In genomic region chr1:10841059-10841458, GRCh38 we compare ENCODE assay signal across 1 cellular context.
TF ChIP-seq lines count a peak whose summit lies in the region.

No MANE protein-coding gene starts in this region.

TF ChIP-seq in H1, 55 proteins besides CTCF, POLR2A, EP300 and RAD21:
- TF ChIP-seq BRCA1 (IDR thresholded peaks at IDR 0.05; ENCODE audit: low read depth, low read length) (no peak), YY1 (IDR thresholded peaks at IDR 0.05; ENCODE audit: low read depth, low read length) (no peak), KDM4A (IDR thresholded peaks at IDR 0.05; ENCODE audit: low read depth, low read length, severe bottlenecking) (no peak)
